29 cellular contexts compared by ENCODE assay signal in the genomic region with DNA sequence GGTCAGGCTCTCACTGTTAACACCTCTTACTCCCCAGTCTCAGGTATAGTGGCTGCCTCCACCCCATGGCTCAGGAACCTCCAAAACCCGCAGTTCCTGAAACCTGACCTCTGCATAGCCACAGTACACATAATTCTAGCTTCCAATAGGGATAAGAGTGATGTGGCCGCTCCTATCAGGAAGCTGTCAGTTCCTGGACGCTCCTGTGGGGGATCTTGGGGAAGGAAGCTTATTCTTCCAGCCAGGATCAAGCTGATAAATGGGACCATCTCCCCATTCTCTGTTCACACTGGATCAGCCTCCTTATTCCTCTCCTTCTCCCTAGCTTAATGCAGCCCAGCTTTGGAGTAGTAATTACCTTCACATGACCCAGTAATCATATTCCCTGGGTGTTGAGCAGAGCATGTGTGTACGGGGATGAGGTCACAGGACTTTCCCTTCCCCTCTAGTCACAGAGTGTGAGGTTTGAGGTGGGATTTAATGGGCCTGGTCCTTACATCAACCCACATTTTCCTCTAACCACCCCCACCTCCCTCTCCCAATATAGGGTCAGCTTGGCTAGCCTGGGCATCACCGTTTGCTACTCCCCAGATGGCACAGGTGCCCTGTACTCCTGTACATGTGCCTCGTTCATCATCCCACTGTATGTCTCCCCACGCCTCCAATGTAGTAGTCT. TPM values are rescaled to one million over a fixed set of nuclear protein-coding genes. Genes with fewer than 3 reads are reported as not detected.
DNase-seq lines count a peak whose midpoint lies in the region; ATAC-seq and TF ChIP-seq lines count a peak whose summit lies in the region.
"Had no signal": no experiment of that assay in that cellular context is flagged by ENCODE, and none has a peak within 500 bp of the region (broad histone marks: within the 10 kb centered on the region; RNA-seq: fewer than 3 reads in every experiment).

No MANE protein-coding gene starts in this region.

- H3K9me3 Mint-ChIP-seq in activated CD8-positive, alpha-beta T cell treated with anti-CD3 and anti-CD28 coated beads for 36 hours = no peaks in the 10 kb centered on the region
- H3K9me3 Mint-ChIP-seq in activated CD8-positive, alpha-beta T cell treated with anti-CD3 and anti-CD28 coated beads, Interleukin-2, amount 10 ng/mL, durations not matched to agents 7 days and 5 days (ENCODE audit: insufficient read depth) = no peaks in the 10 kb centered on the region
- H3K9me3 Mint-ChIP-seq in activated T-helper 17 cell treated with anti-CD3 and anti-CD28 coated beads, Interleukin-2, amount 50 U/mL, for 72 hours = no peaks in the 10 kb centered on the region
- H3K9me3 Mint-ChIP-seq in stimulated activated naive CD8-positive, alpha-beta T cell treated with anti-CD3 and anti-CD28 coated beads, Interleukin-15, amount 100 ng/mL, for 72 hours = no peaks in the 10 kb centered on the region
- H3K9me3 Mint-ChIP-seq: activated CD4-positive, alpha-beta memory T cell treated with anti-CD3 and anti-CD28 coated beads, Interleukin-2, amount 10 ng/mL, durations not matched to agents 7 days and 5 days; activated naive CD4-positive, alpha-beta T cell treated with anti-CD3 and anti-CD28 coated beads, Interleukin-2, amount 10 ng/mL, durations not matched to agents 7 days and 5 days; activated T-cell treated with anti-CD3 and anti-CD28 coated beads, Interleukin-2, amount 50 U/mL, for 4 hours had no signal

- H3K23ac ChIP-seq in trophoblast cell (ENCODE audit: low read length) = no peak overlapping the region

- no peaks in the 10 kb centered on the region for H3K36me3 ChIP-seq in trophoblast cell (ENCODE audit: control insufficient read depth in 1 of 2, insufficient read depth in 2 of 2, low read length in 2 of 2)
- H3K36me3 ChIP-seq: ascending aorta, spleen, vagina had no signal

- intact Hi-C loops in activated CD8-positive, alpha-beta T cell treated with anti-CD3 and anti-CD28 coated beads for 36 hours (cut with micrococcal nuclease) = no loop called here

- no peak overlapping the region for H3K4me3 ChIP-seq in trophoblast cell (ENCODE audit: low read depth, low read length)
- H3K4me3 ChIP-seq: ascending aorta, spleen, vagina had no signal

- H2AFZ ChIP-seq in trophoblast cell (ENCODE audit: insufficient read depth, low read length, poor library complexity) = no peak overlapping the region

- no peak overlapping the region for H3K4me3 Mint-ChIP-seq in activated CD8-positive, alpha-beta T cell treated with anti-CD3 and anti-CD28 coated beads for 36 hours
- H3K4me3 Mint-ChIP-seq in activated CD8-positive, alpha-beta T cell treated with anti-CD3 and anti-CD28 coated beads, Interleukin-2, amount 10 ng/mL, durations not matched to agents 7 days and 5 days = no peak overlapping the region
- H3K4me3 Mint-ChIP-seq in activated T-helper 17 cell treated with anti-CD3 and anti-CD28 coated beads, Interleukin-2, amount 50 U/mL, for 72 hours = no peak overlapping the region
- no peak overlapping the region for H3K4me3 Mint-ChIP-seq in stimulated activated naive CD8-positive, alpha-beta T cell treated with anti-CD3 and anti-CD28 coated beads, Interleukin-15, amount 100 ng/mL, for 72 hours
- H3K4me3 Mint-ChIP-seq: activated CD4-positive, alpha-beta memory T cell treated with anti-CD3 and anti-CD28 coated beads, Interleukin-2, amount 10 ng/mL, durations not matched to agents 7 days and 5 days; activated naive CD4-positive, alpha-beta T cell treated with anti-CD3 and anti-CD28 coated beads, Interleukin-2, amount 10 ng/mL, durations not matched to agents 7 days and 5 days; activated T-cell treated with anti-CD3 and anti-CD28 coated beads, Interleukin-2, amount 50 U/mL, for 4 hours had no signal

- peaks cover 2% of the 10 kb centered on the region for H3K27me3 ChIP-seq in trophoblast cell (ENCODE audit: insufficient read depth, low read length)
- H3K27me3 ChIP-seq: ascending aorta, vagina had no signal

- H3K9ac ChIP-seq in trophoblast cell (ENCODE audit: low read length) = no peak overlapping the region

- TF ChIP-seq CTCF in activated CD8-positive, alpha-beta T cell treated with anti-CD3 and anti-CD28 coated beads for 36 hours (IDR thresholded peaks at IDR 0.05) = no peak

- peaks cover 15% of the 10 kb centered on the region for H3K27me3 Mint-ChIP-seq in activated CD8-positive, alpha-beta T cell treated with anti-CD3 and anti-CD28 coated beads for 36 hours
- peaks cover 20% of the 10 kb centered on the region for H3K27me3 Mint-ChIP-seq in activated CD8-positive, alpha-beta T cell treated with anti-CD3 and anti-CD28 coated beads, Interleukin-2, amount 10 ng/mL, durations not matched to agents 7 days and 5 days (ENCODE audit: low read depth)
- peaks cover 6% of the 10 kb centered on the region for H3K27me3 Mint-ChIP-seq in activated T-helper 17 cell treated with anti-CD3 and anti-CD28 coated beads, Interleukin-2, amount 50 U/mL, for 72 hours
- H3K27me3 Mint-ChIP-seq in stimulated activated naive CD8-positive, alpha-beta T cell treated with anti-CD3 and anti-CD28 coated beads, Interleukin-15, amount 100 ng/mL, for 72 hours = peaks cover 68% of the 10 kb centered on the region

- no peak overlapping the region for H4K8ac ChIP-seq in trophoblast cell (ENCODE audit: low read depth, low read length)

- POLR2A ChIA-PET in activated CD8-positive, alpha-beta T cell treated with anti-CD3 and anti-CD28 coated beads for 36 hours (lab: Charles Lee) = interaction anchor here (1.2 kb wide), 1 partner anchor 12 kb away, joined by 3 read pairs; no protein-coding TSS in a partner anchor
- POLR2A ChIA-PET in activated CD8-positive, alpha-beta T cell treated with anti-CD3 and anti-CD28 coated beads, Interleukin-2, amount 10 ng/mL, durations not matched to agents 7 days and 5 days (lab: Charles Lee) = no interaction called here

- no peak for DNase-seq in activated CD8-positive, alpha-beta T cell treated with anti-CD3 and anti-CD28 coated beads for 36 hours
- DNase-seq in activated CD8-positive, alpha-beta T cell treated with anti-CD3 and anti-CD28 coated beads, Interleukin-2, amount 10 ng/mL, durations not matched to agents 7 days and 5 days = no peak
- DNase-seq in NCI-H2029 (lab: John Stamatoyannopoulos, UW) (peak; percentile 95), trophoblast cell (no peak)
- DNase-seq in stimulated activated naive CD8-positive, alpha-beta T cell treated with anti-CD3 and anti-CD28 coated beads, Interleukin-15, amount 100 ng/mL, for 72 hours = no peak
- DNase-seq: ACHN; activated CD4-positive, alpha-beta memory T cell treated with anti-CD3 and anti-CD28 coated beads, Interleukin-2, amount 10 ng/mL, durations not matched to agents 7 days and 5 days; activated naive CD4-positive, alpha-beta T cell treated with anti-CD3 and anti-CD28 coated beads, Interleukin-2, amount 10 ng/mL, durations not matched to agents 7 days and 5 days; activated T-cell treated with anti-CD3 and anti-CD28 coated beads, Interleukin-2, amount 50 U/mL, for 4 hours; effector memory CD4-positive, alpha-beta T cell; EL; HCEC 1CT; head of caudate nucleus; NCI-H1436 treated with DMSO at 0.1 percent for 48 hours; Right ventricle myocardium superior; spleen; stimulated activated CD4-positive, alpha-beta T cell treated with anti-CD3 and anti-CD28 coated beads, Interleukin-4, amount 100 ng/mL, for 4 hours; substantia nigra; T-helper 1 cell had no signal

- H3K14ac ChIP-seq in trophoblast cell (ENCODE audit: low read length) = no peak overlapping the region

- H3K4ac ChIP-seq in trophoblast cell (ENCODE audit: low read depth, low read length) = no peak overlapping the region

- H3K4me1 Mint-ChIP-seq in activated CD8-positive, alpha-beta T cell treated with anti-CD3 and anti-CD28 coated beads for 36 hours (ENCODE audit: low read depth) = peaks cover 14% of the 10 kb centered on the region
- peaks cover 6% of the 10 kb centered on the region for H3K4me1 Mint-ChIP-seq in activated CD8-positive, alpha-beta T cell treated with anti-CD3 and anti-CD28 coated beads, Interleukin-2, amount 10 ng/mL, durations not matched to agents 7 days and 5 days (ENCODE audit: low read depth)
- H3K4me1 Mint-ChIP-seq in activated T-helper 17 cell treated with anti-CD3 and anti-CD28 coated beads, Interleukin-2, amount 50 U/mL, for 72 hours = peaks cover 5% of the 10 kb centered on the region
- peaks cover 22% of the 10 kb centered on the region for H3K4me1 Mint-ChIP-seq in stimulated activated naive CD8-positive, alpha-beta T cell treated with anti-CD3 and anti-CD28 coated beads, Interleukin-15, amount 100 ng/mL, for 72 hours
- H3K4me1 Mint-ChIP-seq: activated naive CD4-positive, alpha-beta T cell treated with anti-CD3 and anti-CD28 coated beads, Interleukin-2, amount 10 ng/mL, durations not matched to agents 7 days and 5 days had no signal

- no peak overlapping the region for H3K27ac ChIP-seq in trophoblast cell (ENCODE audit: low read depth, low read length)
- H3K27ac ChIP-seq: ascending aorta, spleen, vagina, VCaP had no signal

- ATAC-seq in activated CD8-positive, alpha-beta T cell treated with anti-CD3 and anti-CD28 coated beads for 36 hours = peak; percentile 68
- ATAC-seq in activated CD8-positive, alpha-beta T cell treated with anti-CD3 and anti-CD28 coated beads, Interleukin-2, amount 10 ng/mL, durations not matched to agents 7 days and 5 days = no peak
- ATAC-seq in activated T-helper 17 cell treated with anti-CD3 and anti-CD28 coated beads, Interleukin-2, amount 50 U/mL, for 72 hours (replicated peaks) = peak; percentile 28
- peak; percentile 68 for ATAC-seq in stimulated activated naive CD8-positive, alpha-beta T cell treated with anti-CD3 and anti-CD28 coated beads, Interleukin-15, amount 100 ng/mL, for 72 hours
- ATAC-seq in HG02588 (IDR thresholded peaks at IDR 0.05; ENCODE audit: unreplicated experiment) (no peak), GM21723 (IDR thresholded peaks at IDR 0.05; ENCODE audit: unreplicated experiment) (no peak)

- no peak overlapping the region for H2BK120ac ChIP-seq in trophoblast cell (ENCODE audit: insufficient read depth, low read length, poor library complexity)

- CTCF ChIA-PET in activated CD8-positive, alpha-beta T cell treated with anti-CD3 and anti-CD28 coated beads for 36 hours (lab: Charles Lee) = interaction anchor here (0.6 to 1.7 kb wide), 3 partner anchors 18 to 98 kb away, joined by 3 to 6 read pairs (median 3); no protein-coding TSS in a partner anchor
- CTCF ChIA-PET in activated CD8-positive, alpha-beta T cell treated with anti-CD3 and anti-CD28 coated beads, Interleukin-2, amount 10 ng/mL, durations not matched to agents 7 days and 5 days (lab: Charles Lee) = interaction anchor here (2.2 kb wide), 1 partner anchor 26 kb away, joined by 7 read pairs; no protein-coding TSS in a partner anchor

- no peak overlapping the region for H4K12ac ChIP-seq in trophoblast cell (ENCODE audit: low read depth, low read length)

- H2AK5ac ChIP-seq in trophoblast cell (ENCODE audit: low read length) = no peak overlapping the region

- no peaks in the 10 kb centered on the region for H3K79me2 ChIP-seq in trophoblast cell (ENCODE audit: control insufficient read depth, insufficient read depth, low read length, poor library complexity)

- no peaks in the 10 kb centered on the region for H3K79me1 ChIP-seq in trophoblast cell (ENCODE audit: low read length)

- H4K91ac ChIP-seq in trophoblast cell (ENCODE audit: low read depth, low read length) = no peak overlapping the region

- no peaks in the 10 kb centered on the region for H3K36me3 Mint-ChIP-seq in activated CD8-positive, alpha-beta T cell treated with anti-CD3 and anti-CD28 coated beads for 36 hours (ENCODE audit: low read depth)
- no peaks in the 10 kb centered on the region for H3K36me3 Mint-ChIP-seq in activated CD8-positive, alpha-beta T cell treated with anti-CD3 and anti-CD28 coated beads, Interleukin-2, amount 10 ng/mL, durations not matched to agents 7 days and 5 days (ENCODE audit: low read depth)
- no peaks in the 10 kb centered on the region for H3K36me3 Mint-ChIP-seq in activated T-helper 17 cell treated with anti-CD3 and anti-CD28 coated beads, Interleukin-2, amount 50 U/mL, for 72 hours (ENCODE audit: low read depth)
- H3K36me3 Mint-ChIP-seq: activated naive CD4-positive, alpha-beta T cell treated with anti-CD3 and anti-CD28 coated beads, Interleukin-2, amount 10 ng/mL, durations not matched to agents 7 days and 5 days had no signal

- peaks cover 0 to 4% of the 10 kb centered on the region in 2 experiments for H3K4me1 ChIP-seq in trophoblast cell (ENCODE audit: control insufficient read depth in 1 of 2, insufficient read depth in 2 of 2, low read length in 2 of 2)
- H3K4me1 ChIP-seq: ascending aorta, vagina had no signal

- no peak overlapping the region for H3K27ac Mint-ChIP-seq in activated CD8-positive, alpha-beta T cell treated with anti-CD3 and anti-CD28 coated beads for 36 hours
- no peak overlapping the region for H3K27ac Mint-ChIP-seq in activated CD8-positive, alpha-beta T cell treated with anti-CD3 and anti-CD28 coated beads, Interleukin-2, amount 10 ng/mL, durations not matched to agents 7 days and 5 days
- no peak overlapping the region for H3K27ac Mint-ChIP-seq in activated T-helper 17 cell treated with anti-CD3 and anti-CD28 coated beads, Interleukin-2, amount 50 U/mL, for 72 hours
- H3K27ac Mint-ChIP-seq in stimulated activated naive CD8-positive, alpha-beta T cell treated with anti-CD3 and anti-CD28 coated beads, Interleukin-15, amount 100 ng/mL, for 72 hours = peak overlapping the region in 1 of 2 donors; percentile 30
- H3K27ac Mint-ChIP-seq: activated CD4-positive, alpha-beta memory T cell treated with anti-CD3 and anti-CD28 coated beads, Interleukin-2, amount 10 ng/mL, durations not matched to agents 7 days and 5 days; activated naive CD4-positive, alpha-beta T cell treated with anti-CD3 and anti-CD28 coated beads, Interleukin-2, amount 10 ng/mL, durations not matched to agents 7 days and 5 days had no signal

- H3K9me3 ChIP-seq in trophoblast cell (ENCODE audit: insufficient read depth, low read depth, low read length) = no peaks in the 10 kb centered on the region
- H3K9me3 ChIP-seq: ascending aorta, spleen, vagina had no signal

- H2BK5ac ChIP-seq in trophoblast cell (ENCODE audit: low read depth, low read length, poor library complexity) = no peak overlapping the region

- no peak overlapping the region for H3K4me2 ChIP-seq in trophoblast cell (ENCODE audit: low read length)

- WGBS in trophoblast cell (ENCODE audit: extremely low coverage, insufficient coverage, insufficient read length) = no CpG with 5 or more reads among the region's 7 CpGs

- no peak overlapping the region for H2BK12ac ChIP-seq in trophoblast cell (ENCODE audit: low read length)

- no peak overlapping the region for H3K18ac ChIP-seq in trophoblast cell (ENCODE audit: low read length)

RNA-seq across cellular contexts. Expression of a gene that starts 7.0 kb away (rescaled TPM):
- total RNA-seq in activated CD8-positive, alpha-beta T cell treated with anti-CD3 and anti-CD28 coated beads for 36 hours = under 1 TPM in 1 of 2 experiments, not detected in 1; 0.16 TPM
- not detected for total RNA-seq in activated CD8-positive, alpha-beta T cell treated with anti-CD3 and anti-CD28 coated beads, Interleukin-2, amount 10 ng/mL, durations not matched to agents 7 days and 5 days
- total RNA-seq in activated T-helper 17 cell treated with anti-CD3 and anti-CD28 coated beads, Interleukin-2, amount 50 U/mL, for 72 hours = under 1 TPM; 0.11 TPM
- polyA plus RNA-seq in trophoblast cell (2013) = 0.44 and 0.46 TPM in 2 replicates
- total RNA-seq: activated CD4-positive, alpha-beta memory T cell treated with anti-CD3 and anti-CD28 coated beads, Interleukin-2, amount 10 ng/mL, durations not matched to agents 7 days and 5 days; ascending aorta; cerebellum; liver; M059J; NCI-H460; vagina had no signal
- polyA plus RNA-seq: liver had no signal

RNA-seq across cellular contexts. Expression of a gene that starts 41.0 kb away (rescaled TPM):
- 10 to 100 TPM; 58.1 to 60.6 TPM for total RNA-seq in activated CD8-positive, alpha-beta T cell treated with anti-CD3 and anti-CD28 coated beads for 36 hours
- total RNA-seq in activated CD8-positive, alpha-beta T cell treated with anti-CD3 and anti-CD28 coated beads, Interleukin-2, amount 10 ng/mL, durations not matched to agents 7 days and 5 days = 10 to 100 TPM; 39.0 to 39.5 TPM
- 10 to 100 TPM; 41.1 to 60.8 TPM for total RNA-seq in activated T-helper 17 cell treated with anti-CD3 and anti-CD28 coated beads, Interleukin-2, amount 50 U/mL, for 72 hours
- 56.4 and 56.8 TPM in 2 replicates for polyA plus RNA-seq in trophoblast cell (2013)

RNA-seq across cellular contexts. Expression of a gene that starts 48.2 kb away (rescaled TPM):
- total RNA-seq in activated CD8-positive, alpha-beta T cell treated with anti-CD3 and anti-CD28 coated beads for 36 hours = 10 to 100 TPM; 26.6 to 26.7 TPM
- total RNA-seq in activated CD8-positive, alpha-beta T cell treated with anti-CD3 and anti-CD28 coated beads, Interleukin-2, amount 10 ng/mL, durations not matched to agents 7 days and 5 days = 10 to 100 TPM; 12.4 to 13.5 TPM
- 10 to 100 TPM in 1 of 2 donors, 1 to 10 TPM in 1; 8.6 to 15.5 TPM for total RNA-seq in activated T-helper 17 cell treated with anti-CD3 and anti-CD28 coated beads, Interleukin-2, amount 50 U/mL, for 72 hours
- 56.9 and 57.3 TPM in 2 replicates for polyA plus RNA-seq in trophoblast cell (2013)

Comparison
In these comparisons a context has a peak if more than half of its experiments do, and no peak if none do; other contexts are left out.
1. ATAC-seq: peak in activated CD8-positive, alpha-beta T cell treated with anti-CD3 and anti-CD28 coated beads for 36 hours (single experiment), activated T-helper 17 cell treated with anti-CD3 and anti-CD28 coated beads, Interleukin-2, amount 50 U/mL, for 72 hours (single experiment) and stimulated activated naive CD8-positive, alpha-beta T cell treated with anti-CD3 and anti-CD28 coated beads, Interleukin-15, amount 100 ng/mL, for 72 hours (single experiment); none in activated CD8-positive, alpha-beta T cell treated with anti-CD3 and anti-CD28 coated beads, Interleukin-2, amount 10 ng/mL, durations not matched to agents 7 days and 5 days (single experiment), HG02588 (single experiment) and GM21723 (single experiment).